ENCODE assay signal across 8 cellular contexts in genomic region chr3:128950223-128950938, GRCh38. TPM values are rescaled to one million over a fixed set of nuclear protein-coding genes. Genes with fewer than 3 reads are reported as not detected.
DNase-seq lines count a peak whose midpoint lies in the region; ATAC-seq and TF ChIP-seq lines count a peak whose summit lies in the region.

No MANE protein-coding gene starts in this region.

- no peak overlapping the region for H3K4me3 Mint-ChIP-seq in activated naive CD4-positive, alpha-beta T cell treated with anti-CD3 and anti-CD28 coated beads for 36 hours

- H3K9me3 ChIP-seq in neuronal stem cell (replicated peaks in 1 of 2; ENCODE audit: control insufficient read depth in 2 of 2, insufficient read depth in 1 of 2, low read depth in 1 of 2, low read length in 2 of 2) = no peaks in the 10 kb centered on the region

- H2BK120ac ChIP-seq in neuronal stem cell (ENCODE audit: low read depth, low read length) = no peak overlapping the region

- H3K27me3 ChIP-seq in dorsolateral prefrontal cortex (no peaks in the 10 kb centered on the region), neuronal stem cell (ENCODE audit: control insufficient read depth in 3 of 3, insufficient read depth in 3 of 3, low read depth in 1 of 3, low read length in 3 of 3) (no peaks in the 10 kb centered on the region)

- H3K4me3 ChIP-seq in dorsolateral prefrontal cortex = no peak overlapping the region
- no peak overlapping the region for H3K4me3 ChIP-seq in neuronal stem cell (ENCODE audit: low read length in 2 of 2)

- peak in 36 of 56 donors; percentile 11 to 61 (median 40) for TF ChIP-seq CTCF in dorsolateral prefrontal cortex (IDR thresholded peaks at IDR 0.05 in 54 of 56, conservative IDR thresholded peaks at IDR 0.05 in 2 of 56; ENCODE audit: low read depth in 1 of 56, partially characterized antibody in 56 of 56)

- no peak overlapping the region for H3K4ac ChIP-seq in neuronal stem cell (ENCODE audit: low read length)

- ATAC-seq in HG03039 (IDR thresholded peaks at IDR 0.05; ENCODE audit: unreplicated experiment) (no peak), HG03095 (IDR thresholded peaks at IDR 0.05; ENCODE audit: unreplicated experiment) (no peak)

- intact Hi-C loops in activated naive CD4-positive, alpha-beta T cell treated with anti-CD3 and anti-CD28 coated beads for 36 hours (cut with micrococcal nuclease) = no loop called here
- intact Hi-C loops in dorsolateral prefrontal cortex (cut with DNase I) = no loop called here

- no peaks in the 10 kb centered on the region for H3K79me1 ChIP-seq in neuronal stem cell (ENCODE audit: low read depth, low read length)

- peak overlapping the region; percentile 37 for H3K9ac ChIP-seq in neuronal stem cell (ENCODE audit: low read depth, low read length, poor library complexity)

- H3K27ac ChIP-seq in dorsolateral prefrontal cortex (no peak overlapping the region), neuronal stem cell (replicated peaks; ENCODE audit: low read length) (no peak overlapping the region)

- no peak overlapping the region for H4K8ac ChIP-seq in neuronal stem cell (ENCODE audit: low read depth, low read length)

- no peak overlapping the region for H4K91ac ChIP-seq in neuronal stem cell (ENCODE audit: low read depth, low read length, poor library complexity)

- H3K36me3 ChIP-seq in neuronal stem cell (replicated peaks in 1 of 2; ENCODE audit: control insufficient read depth in 2 of 2, insufficient read depth in 2 of 2, low read length in 2 of 2) = no peaks in the 10 kb centered on the region

- peak overlapping the region; percentile 15 for H2AFZ ChIP-seq in neuronal stem cell (ENCODE audit: low read length)

- H3K4me1 Mint-ChIP-seq in activated naive CD4-positive, alpha-beta T cell treated with anti-CD3 and anti-CD28 coated beads for 36 hours (ENCODE audit: low read depth) = no peaks in the 10 kb centered on the region

- no peak overlapping the region for H3K4me2 ChIP-seq in neuronal stem cell (ENCODE audit: insufficient read depth, low read length, poor library complexity, severe bottlenecking)

- peak; percentile 44 for DNase-seq in activated naive CD4-positive, alpha-beta T cell treated with anti-CD3 and anti-CD28 coated beads for 36 hours
- DNase-seq in activated naive CD4-positive, alpha-beta T cell treated with anti-CD3 and anti-CD28 coated beads, Interleukin-2, amount 50 U/mL, for 16 hours = no peak
- DNase-seq in NCI-H69 (lab: John Stamatoyannopoulos, UW) (peak; percentile 66), dorsolateral prefrontal cortex (peak in 2 of 10 donors; percentile 35 to 43), neuronal stem cell (ENCODE audit: low spot score) (no peak), MV-4-11 (lab: John Stamatoyannopoulos, UW) (no peak)

- no peaks in the 10 kb centered on the region for H3K36me3 Mint-ChIP-seq in activated naive CD4-positive, alpha-beta T cell treated with anti-CD3 and anti-CD28 coated beads for 36 hours (ENCODE audit: low read depth)

- WGBS in neuronal stem cell (ENCODE audit: extremely low coverage in 2 of 2, insufficient read length in 2 of 2, insufficient replicate concordance in 1 of 2), 2 donors = no CpG with 5 or more reads among the region's 15 CpGs

- H2BK15ac ChIP-seq in neuronal stem cell (ENCODE audit: low read length) = no peak overlapping the region

- no peak overlapping the region for H2BK12ac ChIP-seq in neuronal stem cell (ENCODE audit: low read length)

- no peaks in the 10 kb centered on the region for H3K27me3 Mint-ChIP-seq in activated naive CD4-positive, alpha-beta T cell treated with anti-CD3 and anti-CD28 coated beads for 36 hours (ENCODE audit: low read depth)

- no peak overlapping the region for H2AK5ac ChIP-seq in neuronal stem cell (ENCODE audit: low read depth, low read length)

- peak overlapping the region; percentile 12 for H3K18ac ChIP-seq in neuronal stem cell (ENCODE audit: low read length)

- no peak overlapping the region for H3K23ac ChIP-seq in neuronal stem cell (ENCODE audit: low read depth, low read length, poor library complexity)

- no peaks in the 10 kb centered on the region for H3K9me3 Mint-ChIP-seq in activated naive CD4-positive, alpha-beta T cell treated with anti-CD3 and anti-CD28 coated beads for 36 hours

- H3K4me1 ChIP-seq in neuronal stem cell (ENCODE audit: control insufficient read depth in 2 of 2, insufficient read depth in 1 of 2, low read depth in 1 of 2, low read length in 2 of 2) = peaks cover 0 to 6% of the 10 kb centered on the region in 2 donors

- H3K27ac Mint-ChIP-seq in activated naive CD4-positive, alpha-beta T cell treated with anti-CD3 and anti-CD28 coated beads for 36 hours = no peak overlapping the region

- CTCF ChIA-PET in activated naive CD4-positive, alpha-beta T cell treated with anti-CD3 and anti-CD28 coated beads for 36 hours (lab: Charles Lee) = interaction anchor here (1.1 kb wide), 1 partner anchor 333 kb away, joined by 4 read pairs; no protein-coding TSS in a partner anchor

- no peak overlapping the region for H2BK5ac ChIP-seq in neuronal stem cell (ENCODE audit: low read length)

- H3K14ac ChIP-seq in neuronal stem cell (ENCODE audit: low read length) = no peak overlapping the region

RNA-seq across cellular contexts. Expression of gene CFAP92, which starts 43.5 kb away (rescaled TPM):
- total RNA-seq in activated naive CD4-positive, alpha-beta T cell treated with anti-CD3 and anti-CD28 coated beads for 36 hours = under 1 TPM; 0.32 to 0.48 TPM
- 10 to 100 TPM in 18 of 120 experiments, 1 to 10 TPM in 102; 1.7 to 13.7 (median 6.6) TPM for total RNA-seq in dorsolateral prefrontal cortex
- 5.9 TPM for polyA plus RNA-seq in neuronal stem cell (2013, experiment 1 of 2)
- 7.3 TPM for polyA plus RNA-seq in neuronal stem cell (2013, experiment 2 of 2)

RNA-seq across cellular contexts. Expression of gene EFCC1, which starts 50.7 kb away (rescaled TPM):
- total RNA-seq in activated naive CD4-positive, alpha-beta T cell treated with anti-CD3 and anti-CD28 coated beads for 36 hours = under 1 TPM; 0.10 to 0.20 TPM
- total RNA-seq in dorsolateral prefrontal cortex = 1 to 10 TPM in 98 of 120 experiments, under 1 TPM in 22; 0.59 to 4.3 (median 1.5) TPM
- polyA plus RNA-seq in neuronal stem cell (2013, experiment 1 of 2) = 0.96 TPM
- 0.93 TPM for polyA plus RNA-seq in neuronal stem cell (2013, experiment 2 of 2)

Comparison
In these comparisons a context has a peak if more than half of its experiments do, and no peak if none do; other contexts are left out.
1. DNase-seq: peak in activated naive CD4-positive, alpha-beta T cell treated with anti-CD3 and anti-CD28 coated beads for 36 hours (single experiment) and NCI-H69 (single experiment); none in activated naive CD4-positive, alpha-beta T cell treated with anti-CD3 and anti-CD28 coated beads, Interleukin-2, amount 50 U/mL, for 16 hours (single experiment), neuronal stem cell (single experiment) and MV-4-11 (single experiment).